Comparison of ENCODE assay signal across 8 cellular contexts in the genomic region with DNA sequence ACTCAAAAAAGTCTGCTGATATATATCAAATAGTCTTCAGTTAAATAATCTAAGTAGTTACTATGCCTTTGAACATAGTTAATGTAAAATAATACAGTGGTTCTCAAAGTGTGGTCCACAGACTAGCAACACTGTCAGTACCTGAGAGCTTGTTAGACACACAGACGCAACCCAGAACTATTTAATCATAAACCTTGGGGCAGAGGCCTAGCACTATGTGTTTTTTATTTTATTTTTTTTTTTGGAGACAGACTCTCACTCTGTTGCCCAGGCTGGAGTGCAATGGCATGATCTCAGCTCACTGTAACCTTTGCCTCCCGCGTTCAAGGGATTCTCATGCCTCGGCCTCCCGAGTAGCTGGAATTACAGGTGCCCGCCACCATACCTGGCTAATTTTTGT.
"Had no signal": no experiment of that assay in that cellular context is flagged by ENCODE, and none has a peak within 500 bp of the region (broad histone marks: within the 10 kb centered on the region; RNA-seq: fewer than 3 reads in every experiment).

No MANE protein-coding gene starts in this region.

- ATAC-seq: HCT116 had no signal

- H3K4me3 ChIP-seq: GM23248, HAP-1 had no signal

- H2AFZ ChIP-seq: GM23248 had no signal

- H3K9me3 ChIP-seq: HAP-1 had no signal

- H3K27ac ChIP-seq: GM23248 had no signal

- H3K9ac ChIP-seq: GM23248 had no signal

- H3K4me1 ChIP-seq: HAP-1 had no signal

- FAIRE-seq: HTR-8/SVneo had no signal

- DNase-seq: GM23248, GOT3, H7, HFFc6, KBM-7 had no signal

- H3K36me3 ChIP-seq: HAP-1 had no signal
